In genomic region chr16:67101301-67101675, GRCh38 we compare ENCODE assay signal across 23 cellular contexts. TPM values are rescaled to one million over a fixed set of nuclear protein-coding genes. Genes with fewer than 3 reads are reported as not detected.
DNase-seq lines count a peak whose midpoint lies in the region; ATAC-seq and TF ChIP-seq lines count a peak whose summit lies in the region.
"Had no signal": no experiment of that assay in that cellular context is flagged by ENCODE, and none has a peak within 500 bp of the region (broad histone marks: within the 10 kb centered on the region; RNA-seq: fewer than 3 reads in every experiment).

No MANE protein-coding gene starts in this region.

- no peak overlapping the region for H2AFZ ChIP-seq in neural progenitor cell (replicated peaks)

- H3K36me3 Mint-ChIP-seq in neural progenitor cell, result peaks cover 10% of the 10 kb centered on the region
- H3K36me3 Mint-ChIP-seq: activated naive CD8-positive, alpha-beta T cell had no signal

- H3K9ac ChIP-seq in neural progenitor cell, result no peak overlapping the region

- in situ Hi-C loops in Panc1 (cut with HindIII; ENCODE audit: low pct_unique_long_range_greater_than_20kb, low sequenced_read_pairs), result no loop called here

- DNase-seq in AG08395 (ENCODE audit: low spot score), result peak; percentile 24
- DNase-seq in EL, result peak; percentile 67
- no peak for DNase-seq in Panc1 (ENCODE audit: low read depth, low spot score)
- DNase-seq in fibroblast of villous mesenchyme (ENCODE audit: low read depth), result peak; percentile 25
- no peak for DNase-seq in stimulated activated CD4-positive, alpha-beta T cell treated with anti-CD3 and anti-CD28 coated beads, Interleukin-4, amount 100 ng/mL, for 1 hour
- no peak for DNase-seq in posterior vena cava (ENCODE audit: low spot score)
- no peak for DNase-seq in neural progenitor cell (ENCODE audit: low spot score)
- DNase-seq in cerebellum (ENCODE audit: low spot score), result no peak
- DNase-seq: activated CD4-positive, alpha-beta T cell treated with anti-CD3 and anti-CD28 coated beads, Interleukin-2, amount 50 U/mL, for 1 hour; activated T-cell treated with anti-CD3 and anti-CD28 coated beads for 4 hours; colonic mucosa; DND-41; endodermal cell; H9; NCI-H524 treated with DMSO at 0.1 percent for 48 hours; nephron progenitor cell; psoas muscle; stimulated activated CD4-positive, alpha-beta T cell treated with anti-CD3 and anti-CD28 coated beads, Interleukin-4, amount 100 ng/mL, for 4 hours had no signal

- H3K9me3 ChIP-seq in Panc1 (ENCODE audit: control insufficient read depth, insufficient read depth, low read depth, low read length) (no peaks in the 10 kb centered on the region), neural progenitor cell (ENCODE audit: low read depth) (no peaks in the 10 kb centered on the region)
- H3K9me3 ChIP-seq: colonic mucosa, psoas muscle had no signal

- CTCF ChIA-PET in Panc1 (lab: Charles Lee), result no interaction called here

- H3K27me3 Mint-ChIP-seq in neural progenitor cell (ENCODE audit: insufficient read depth, low read depth), result no peaks in the 10 kb centered on the region
- H3K27me3 Mint-ChIP-seq: activated naive CD8-positive, alpha-beta T cell; brain; type B pancreatic cell had no signal

- H3K36me3 ChIP-seq in Panc1 (ENCODE audit: control insufficient read depth, insufficient read depth, low read length), result peaks cover 8% of the 10 kb centered on the region; the same call in 1 of the 2 replicates
- H3K36me3 ChIP-seq in neural progenitor cell, result no peaks in the 10 kb centered on the region
- H3K36me3 ChIP-seq: colonic mucosa had no signal

- no peaks in the 10 kb centered on the region for H4K20me1 ChIP-seq in neural progenitor cell (ENCODE audit: low read depth)

- no peak overlapping the region for H3K4me3 Mint-ChIP-seq in neural progenitor cell
- H3K4me3 Mint-ChIP-seq: activated naive CD8-positive, alpha-beta T cell; brain; endodermal cell; H9; mesothelial cell of epicardium; nephron progenitor cell; type B pancreatic cell had no signal

- H3K4me1 ChIP-seq in Panc1 (ENCODE audit: control insufficient read depth, insufficient read depth, low read length) (no peaks in the 10 kb centered on the region), neural progenitor cell (no peaks in the 10 kb centered on the region)
- H3K4me1 ChIP-seq: colonic mucosa had no signal

- H3K4me1 Mint-ChIP-seq in neural progenitor cell, result no peaks in the 10 kb centered on the region
- H3K4me1 Mint-ChIP-seq: endodermal cell, mesothelial cell of epicardium, nephron progenitor cell had no signal

- ATAC-seq in Panc1, result no peak
- ATAC-seq: Right ventricle myocardium inferior had no signal

- no peak overlapping the region for H3K4me2 ChIP-seq in neural progenitor cell

- H3K27me3 ChIP-seq in Panc1 (ENCODE audit: control insufficient read depth, insufficient read depth, low read length), result no peaks in the 10 kb centered on the region
- H3K27me3 ChIP-seq in neural progenitor cell, result no peaks in the 10 kb centered on the region
- H3K27me3 ChIP-seq: colonic mucosa had no signal

- POLR2A ChIA-PET in Panc1 (lab: Charles Lee), result interaction anchor here (0.6 kb wide), 1 partner anchor 53 kb away, joined by 4 read pairs; no protein-coding TSS in a partner anchor

- peaks cover 11% of the 10 kb centered on the region for H3F3A ChIP-seq in neural progenitor cell (ENCODE audit: low read depth)

- BruUV-seq in Panc1 (replicated peaks; lab: Mats Ljungman, UMichigan), result no TSS peak

- TF ChIP-seq CTCF in Panc1 (IDR thresholded peaks at IDR 0.05) (peak; percentile 5; the same call in 1 of the 2 replicates), fibroblast of villous mesenchyme (IDR thresholded peaks at IDR 0.05; ENCODE audit: insufficient read depth, low read depth, low read length) (no peak), neural progenitor cell (IDR thresholded peaks at IDR 0.05) (no peak)

- H3K4me3 ChIP-seq in Panc1 (ENCODE audit: low read depth in 2 of 2, low read length in 2 of 2) (no peak overlapping the region), fibroblast of villous mesenchyme (ENCODE audit: low read depth, low read length) (no peak overlapping the region), neural progenitor cell (no peak overlapping the region)
- H3K4me3 ChIP-seq: colonic mucosa, psoas muscle had no signal

- intact Hi-C loops in Panc1 (cut with micrococcal nuclease; ENCODE audit: unreplicated experiment) (loop anchor here (10.0 kb wide), 1 partner anchor 126 kb away; no protein-coding TSS in a partner anchor), posterior vena cava (cut with DNase I) (no loop called here)

- no peaks in the 10 kb centered on the region for H3K9me3 Mint-ChIP-seq in neural progenitor cell
- H3K9me3 Mint-ChIP-seq: brain, endodermal cell, H9, mesothelial cell of epicardium, nephron progenitor cell, type B pancreatic cell had no signal

- no peak overlapping the region for H3K27ac ChIP-seq in Panc1 (ENCODE audit: low read length)
- H3K27ac ChIP-seq in neural progenitor cell, result no peak overlapping the region
- H3K27ac ChIP-seq: colonic mucosa, psoas muscle had no signal

- no peaks in the 10 kb centered on the region for H3K79me2 ChIP-seq in neural progenitor cell (ENCODE audit: low read depth)

- H3K27ac Mint-ChIP-seq in neural progenitor cell, result no peak overlapping the region
- H3K27ac Mint-ChIP-seq: activated naive CD8-positive, alpha-beta T cell; endodermal cell; H9; mesothelial cell of epicardium; nephron progenitor cell; type B pancreatic cell had no signal

RNA-seq across cellular contexts. Expression of gene PHAF1, which starts 8.5 kb away (rescaled TPM):
- total RNA-seq in Panc1 (2021; ENCODE audit: unreplicated experiment) (15.7 TPM), fibroblast of villous mesenchyme (12.9 and 16.0 TPM in 2 replicates), posterior vena cava (10 to 100 TPM; 10.4 to 12.0 TPM), neural progenitor cell (ENCODE audit: low replicate concordance) (29.1 and 31.5 TPM in 2 replicates), cerebellum (20.7 TPM)
- 17.6 TPM for polyA plus RNA-seq in Panc1 (2012; ENCODE audit: insufficient read length)

RNA-seq across cellular contexts. Expression of gene B3GNT9, which starts 49.5 kb away (rescaled TPM):
- total RNA-seq in Panc1 (2021; ENCODE audit: unreplicated experiment) (11.5 TPM), fibroblast of villous mesenchyme (41.9 and 46.4 TPM in 2 replicates), posterior vena cava (10 to 100 TPM; 13.0 to 22.0 TPM), neural progenitor cell (ENCODE audit: low replicate concordance) (2.6 and 5.9 TPM in 2 replicates), cerebellum (1.7 TPM)
- polyA plus RNA-seq in Panc1 (2012; ENCODE audit: insufficient read length), result 13.8 TPM

RNA-seq across cellular contexts. Expression of gene TRADD, which starts 58.4 kb away (rescaled TPM):
- total RNA-seq in Panc1 (2021; ENCODE audit: unreplicated experiment), result 18.5 TPM
- polyA plus RNA-seq in Panc1 (2012; ENCODE audit: insufficient read length), result 32.3 TPM
- 12.5 and 18.4 TPM in 2 replicates for total RNA-seq in fibroblast of villous mesenchyme
- 10 to 100 TPM; 15.6 to 17.4 TPM for total RNA-seq in posterior vena cava
- 0.25 and 0.30 TPM in 2 replicates for total RNA-seq in neural progenitor cell (ENCODE audit: low replicate concordance)
- 1.5 TPM for total RNA-seq in cerebellum

RNA-seq across cellular contexts. Expression of gene FBXL8, which starts 58.5 kb away (rescaled TPM):
- 17.8 TPM for total RNA-seq in Panc1 (2021; ENCODE audit: unreplicated experiment)
- polyA plus RNA-seq in Panc1 (2012; ENCODE audit: insufficient read length), result 21.9 TPM
- 8.6 and 10.6 TPM in 2 replicates for total RNA-seq in fibroblast of villous mesenchyme
- 10 to 100 TPM in 1 of 2 donors, 1 to 10 TPM in 1; 9.2 to 13.0 TPM for total RNA-seq in posterior vena cava
- total RNA-seq in neural progenitor cell (ENCODE audit: low replicate concordance), result not detected in 2 replicates
- 2.1 TPM for total RNA-seq in cerebellum

Comparison
In these comparisons a context has a peak if more than half of its experiments do, and no peak if none do; other contexts are left out.
1. DNase-seq: peak in AG08395 (single experiment), EL (single experiment) and fibroblast of villous mesenchyme (single experiment); none in Panc1 (single experiment), stimulated activated CD4-positive, alpha-beta T cell treated with anti-CD3 and anti-CD28 coated beads, Interleukin-4, amount 100 ng/mL, for 1 hour (single experiment), posterior vena cava (single experiment), neural progenitor cell (single experiment) and cerebellum (single experiment).